9 cellular contexts compared by ENCODE assay signal in genomic region chr19:48393559-48394330, GRCh38. TPM values are rescaled to one million over a fixed set of nuclear protein-coding genes. Genes with fewer than 3 reads are reported as not detected.
DNase-seq lines count a peak whose midpoint lies in the region; ATAC-seq and TF ChIP-seq lines count a peak whose summit lies in the region.
"Had no signal": no experiment of that assay in that cellular context is flagged by ENCODE, and none has a peak within 500 bp of the region (broad histone marks: within the 10 kb centered on the region; RNA-seq: fewer than 3 reads in every experiment).

Gene GRIN2D (plus strand): TSS chr19:48393668. CDS start chr19:48398393, 4,725 bp downstream.

- peaks cover 39% of the 10 kb centered on the region for H3K27me3 Mint-ChIP-seq in CD4-positive, alpha-beta T cell
- peaks cover 74% of the 10 kb centered on the region for H3K27me3 Mint-ChIP-seq in activated naive CD4-positive, alpha-beta T cell treated with anti-CD3 and anti-CD28 coated beads, Interleukin-2, amount 10 ng/mL, durations not matched to agents 7 days and 5 days

- TF ChIP-seq CTCF in CD4-positive, alpha-beta T cell (IDR thresholded peaks at IDR 0.05) = no peak

- peaks cover 7% of the 10 kb centered on the region for H3K36me3 Mint-ChIP-seq in CD4-positive, alpha-beta T cell (ENCODE audit: low read depth)
- H3K36me3 Mint-ChIP-seq in activated naive CD4-positive, alpha-beta T cell treated with anti-CD3 and anti-CD28 coated beads, Interleukin-2, amount 10 ng/mL, durations not matched to agents 7 days and 5 days = peaks cover 6% of the 10 kb centered on the region

- peaks cover 8% of the 10 kb centered on the region for H3K36me3 ChIP-seq in HUES48 (ENCODE audit: control insufficient read depth, insufficient read depth, low read length)

- CTCF ChIA-PET in CD4-positive, alpha-beta T cell (lab: Charles Lee) = interaction anchor here (0.5 to 1.8 kb wide), 2 partner anchors 9 to 51 kb away, joined by 3 to 4 read pairs; no protein-coding TSS in a partner anchor
- CTCF ChIA-PET in activated naive CD4-positive, alpha-beta T cell treated with anti-CD3 and anti-CD28 coated beads, Interleukin-2, amount 10 ng/mL, durations not matched to agents 7 days and 5 days (lab: Charles Lee) = no interaction called here

- intact Hi-C loops in CD4-positive, alpha-beta T cell (cut with DNase I, micrococcal nuclease) = loop anchor here in 1 of 2 experiments (5.0 kb wide), 1 partner anchor 189 kb away; no protein-coding TSS in a partner anchor

- DNase-seq in CD4-positive, alpha-beta T cell = peak in 1 of 10 experiments; percentile 42
- peak; percentile 45 for DNase-seq in activated naive CD4-positive, alpha-beta T cell treated with anti-CD3 and anti-CD28 coated beads, Interleukin-2, amount 10 ng/mL, durations not matched to agents 7 days and 5 days
- DNase-seq in left kidney (ENCODE audit: low read depth, low spot score) (peak; percentile 74), NCI-H226 (no peak)

- ATAC-seq in CD4-positive, alpha-beta T cell (ENCODE audit: poor library complexity) = no peak
- ATAC-seq in GM18498 (IDR thresholded peaks at IDR 0.05; ENCODE audit: unreplicated experiment) (no peak), HG03520 (IDR thresholded peaks at IDR 0.05; ENCODE audit: unreplicated experiment) (no peak), GM18861 (IDR thresholded peaks at IDR 0.05; ENCODE audit: unreplicated experiment) (no peak)

- peaks cover 47% of the 10 kb centered on the region for H3K4me1 Mint-ChIP-seq in CD4-positive, alpha-beta T cell (ENCODE audit: low read depth)
- peaks cover 37% of the 10 kb centered on the region for H3K4me1 Mint-ChIP-seq in activated naive CD4-positive, alpha-beta T cell treated with anti-CD3 and anti-CD28 coated beads, Interleukin-2, amount 10 ng/mL, durations not matched to agents 7 days and 5 days

- peaks cover 22% of the 10 kb centered on the region for H3K4me1 ChIP-seq in HUES48 (ENCODE audit: control insufficient read depth, insufficient read depth, low read length)

- POLR2A ChIA-PET in CD4-positive, alpha-beta T cell (lab: Charles Lee) = interaction anchor here (1.2 to 1.8 kb wide), 3 partner anchors 10 to 60 kb away, joined by 3 to 6 read pairs (median 4); partner anchors contain the start of genes SYNGR4 and TMEM143

- H3K4me3 Mint-ChIP-seq in CD4-positive, alpha-beta T cell = peak within 1 kb of the TSS; percentile 81
- H3K4me3 Mint-ChIP-seq in activated naive CD4-positive, alpha-beta T cell treated with anti-CD3 and anti-CD28 coated beads, Interleukin-2, amount 10 ng/mL, durations not matched to agents 7 days and 5 days = peak within 1 kb of the TSS; percentile 54

- no peaks in the 10 kb centered on the region for H3K9me3 ChIP-seq in CD4-positive, alpha-beta T cell (ENCODE audit: control insufficient read depth, low read length)
- H3K9me3 ChIP-seq in HUES48 (ENCODE audit: control insufficient read depth, insufficient read depth, low read length) = no peaks in the 10 kb centered on the region

- no peak within 1 kb of the TSS for H3K9ac ChIP-seq in HUES48 (ENCODE audit: low read depth, low read length)
- H3K9ac ChIP-seq: KMS-11 had no signal

- H3K27ac Mint-ChIP-seq in CD4-positive, alpha-beta T cell = peak within 1 kb of the TSS; percentile 61
- no peak within 1 kb of the TSS for H3K27ac Mint-ChIP-seq in activated naive CD4-positive, alpha-beta T cell treated with anti-CD3 and anti-CD28 coated beads, Interleukin-2, amount 10 ng/mL, durations not matched to agents 7 days and 5 days

- no peak within 1 kb of the TSS for H3K27ac ChIP-seq in CD4-positive, alpha-beta T cell (ENCODE audit: low read depth, low read length)
- no peak within 1 kb of the TSS for H3K27ac ChIP-seq in HUES48 (ENCODE audit: low read depth, low read length)
- H3K27ac ChIP-seq: KMS-11 had no signal

- H3K4me3 ChIP-seq in HUES48 (ENCODE audit: low read depth, low read length) = peak within 1 kb of the TSS; percentile 60

- H3K9me3 Mint-ChIP-seq in CD4-positive, alpha-beta T cell = no peaks in the 10 kb centered on the region
- no peaks in the 10 kb centered on the region for H3K9me3 Mint-ChIP-seq in activated naive CD4-positive, alpha-beta T cell treated with anti-CD3 and anti-CD28 coated beads, Interleukin-2, amount 10 ng/mL, durations not matched to agents 7 days and 5 days

- H3K27me3 ChIP-seq in CD4-positive, alpha-beta T cell (ENCODE audit: control insufficient read depth, insufficient read depth, low read length) = peaks cover 34% of the 10 kb centered on the region
- peaks cover 57% of the 10 kb centered on the region for H3K27me3 ChIP-seq in HUES48 (ENCODE audit: control insufficient read depth, insufficient read depth, low read length)

RNA-seq across cellular contexts. Expression of gene GRIN2D, which starts in this region (rescaled TPM):
- total RNA-seq in CD4-positive, alpha-beta T cell = under 1 TPM in 1 of 2 experiments, not detected in 1; 0.06 TPM
